Comparison of ENCODE assay signal across 12 cellular contexts in the genomic region with DNA sequence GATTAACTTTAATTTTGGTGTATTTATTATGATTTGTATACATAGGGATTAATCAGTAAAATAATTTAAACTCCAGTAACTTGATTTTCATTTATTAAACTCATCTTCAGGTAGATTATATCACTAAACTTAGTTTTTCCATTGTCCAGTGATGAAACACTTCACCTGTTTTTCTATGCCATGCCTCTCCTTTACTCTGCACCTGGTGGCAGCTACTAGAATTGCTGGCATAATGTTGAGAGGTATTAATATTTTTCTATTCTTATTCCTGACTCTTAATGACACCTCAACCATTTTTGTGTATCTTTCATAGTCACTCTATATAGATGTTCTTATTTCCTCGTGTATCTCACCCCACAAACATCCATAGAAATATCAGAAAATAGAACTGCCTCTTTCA.
A peak's percentile ranks its signal among the peaks of the same experiment; 100 is the strongest.
DNase-seq lines count a peak whose midpoint lies in the region; TF ChIP-seq lines count a peak whose summit lies in the region.
"Had no signal": no experiment of that assay in that cellular context is flagged by ENCODE, and none has a peak within 500 bp of the region (broad histone marks: within the 10 kb centered on the region; RNA-seq: fewer than 3 reads in every experiment).

No MANE protein-coding gene starts in this region.

- H3K4me3 Mint-ChIP-seq in Caco-2 (ENCODE audit: unreplicated experiment) (no peak overlapping the region), chondrocyte (ENCODE audit: unreplicated experiment) (no peak overlapping the region), nephron (no peak overlapping the region)

- H3K36me3 Mint-ChIP-seq in Caco-2 (ENCODE audit: insufficient read depth, unreplicated experiment) (no peaks in the 10 kb centered on the region), chondrocyte (ENCODE audit: low read depth) (no peaks in the 10 kb centered on the region), nephron (ENCODE audit: low read depth) (no peaks in the 10 kb centered on the region)

- H3K4me1 Mint-ChIP-seq in Caco-2 (ENCODE audit: low read depth, unreplicated experiment), result no peaks in the 10 kb centered on the region
- no peaks in the 10 kb centered on the region for H3K4me1 Mint-ChIP-seq in chondrocyte (ENCODE audit: low read depth)
- peaks cover 18% of the 10 kb centered on the region for H3K4me1 Mint-ChIP-seq in nephron

- H3K9me3 Mint-ChIP-seq in Caco-2 (ENCODE audit: unreplicated experiment), result no peaks in the 10 kb centered on the region
- H3K9me3 Mint-ChIP-seq in chondrocyte (ENCODE audit: low read depth), result no peaks in the 10 kb centered on the region
- H3K9me3 Mint-ChIP-seq in nephron, result no peaks in the 10 kb centered on the region

- H3K36me3 ChIP-seq in Caco-2 (ENCODE audit: control insufficient read depth, insufficient read depth, low read length), result no peaks in the 10 kb centered on the region
- H3K36me3 ChIP-seq: neutrophil had no signal

- intact Hi-C loops in Caco-2 (cut with micrococcal nuclease; ENCODE audit: unreplicated experiment), result no loop called here

- no peaks in the 10 kb centered on the region for H3K9me3 ChIP-seq in Caco-2
- H3K9me3 ChIP-seq: neutrophil had no signal

- no peaks in the 10 kb centered on the region for H3K27me3 ChIP-seq in Caco-2 (replicated peaks; ENCODE audit: control insufficient read depth, insufficient read depth, low read length)
- H3K27me3 ChIP-seq: neutrophil had no signal

- H3K4me1 ChIP-seq in Caco-2, result no peaks in the 10 kb centered on the region

- peak; percentile 28 to 31 for TF ChIP-seq CTCF in Caco-2 (IDR thresholded peaks at IDR 0.05; ENCODE audit: insufficient read depth in 1 of 2, low read depth in 1 of 2, low read length in 1 of 2, severe bottlenecking in 1 of 2, unreplicated experiment in 1 of 2)
- TF ChIP-seq CTCF in chondrocyte (IDR thresholded peaks at IDR 0.05), result peak; percentile 52
- peak in 2 of 3 experiments; percentile 13 to 32 for TF ChIP-seq CTCF in nephron (IDR thresholded peaks at IDR 0.05; ENCODE audit: unreplicated experiment in 3 of 3)

- no peaks in the 10 kb centered on the region for H3K27me3 Mint-ChIP-seq in Caco-2 (ENCODE audit: insufficient read depth, unreplicated experiment)
- H3K27me3 Mint-ChIP-seq in chondrocyte (ENCODE audit: low read depth), result peaks cover 21% of the 10 kb centered on the region
- H3K27me3 Mint-ChIP-seq in nephron (ENCODE audit: low read depth), result no peaks in the 10 kb centered on the region

- CTCF ChIA-PET in Caco-2 (lab: Charles Lee), result no interaction called here

- BruUV-seq in Caco-2 (replicated peaks; lab: Mats Ljungman, UMichigan), result no TSS peak

- no peak overlapping the region for H3K4me3 ChIP-seq in Caco-2 (ENCODE audit: low read depth, low read length)

- POLR2A ChIA-PET in Caco-2 (lab: Charles Lee), result no interaction called here

- no peak overlapping the region for H3K27ac Mint-ChIP-seq in Caco-2 (ENCODE audit: unreplicated experiment)
- no peak overlapping the region for H3K27ac Mint-ChIP-seq in chondrocyte (ENCODE audit: unreplicated experiment)
- H3K27ac Mint-ChIP-seq in nephron, result no peak overlapping the region

- DNase-seq in Caco-2, result no peak
- peak; percentile 11 for DNase-seq in HT-29 (ENCODE audit: low spot score)
- DNase-seq in chondrocyte (ENCODE audit: low spot score), result no peak
- no peak for DNase-seq in HuH-7.5 (ENCODE audit: low spot score)
- DNase-seq in NCI-H146 treated with DMSO at 0.1 percent for 48 hours (lab: John Stamatoyannopoulos, UW; ENCODE audit: unreplicated experiment), result no peak
- no peak for DNase-seq in Ammon's horn (ENCODE audit: low spot score)
- DNase-seq in T-helper 9 cell, result no peak
- DNase-seq: NCI-H2029 treated with DMSO at 0.1 percent for 48 hours, NCI-H69, substantia nigra had no signal
